In the genomic region with DNA sequence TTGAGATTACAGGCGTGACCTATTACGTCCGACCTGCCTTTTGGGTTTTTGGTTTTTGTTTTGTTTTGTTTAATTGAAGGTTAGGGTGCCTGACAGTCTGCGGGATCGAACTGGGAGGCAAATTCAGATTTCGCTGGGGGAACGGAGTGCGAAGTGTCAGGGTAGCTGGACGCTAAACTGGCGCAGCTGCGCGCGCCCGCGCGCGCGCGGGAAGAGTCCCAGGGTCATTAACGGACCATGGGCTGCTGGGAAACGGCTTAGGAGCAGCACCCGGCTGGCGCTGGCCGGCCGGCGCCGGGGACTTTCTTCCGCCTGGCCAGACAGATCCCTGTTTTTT, we compare ENCODE assay signal across 8 cellular contexts. TPM values are rescaled to one million over a fixed set of nuclear protein-coding genes. Genes with fewer than 3 reads are reported as not detected.
DNase-seq lines count a peak whose midpoint lies in the region; ATAC-seq and TF ChIP-seq lines count a peak whose summit lies in the region.

No MANE protein-coding gene starts in this region.

- no peaks in the 10 kb centered on the region for H3K27me3 Mint-ChIP-seq in activated CD4-positive, alpha-beta T cell treated with anti-CD3 and anti-CD28 coated beads for 36 hours
- no peaks in the 10 kb centered on the region for H3K27me3 Mint-ChIP-seq in natural killer cell (ENCODE audit: low read depth in 2 of 2)

- H3K4me1 ChIP-seq in thymus (ENCODE audit: control insufficient read depth, insufficient read depth, low read length): peaks cover 25% of the 10 kb centered on the region

- POLR2A ChIA-PET in activated CD4-positive, alpha-beta T cell treated with anti-CD3 and anti-CD28 coated beads for 36 hours (lab: Charles Lee): interaction anchor here (0.6 to 1.0 kb wide), 2 partner anchors 28 to 170 kb away, joined by 3 to 5 read pairs; a partner anchor contains a TSS

- CTCF ChIA-PET in activated CD4-positive, alpha-beta T cell treated with anti-CD3 and anti-CD28 coated beads for 36 hours (lab: Charles Lee): interaction anchor here (0.6 to 1.2 kb wide), 4 partner anchors 27 to 179 kb away, joined by 3 to 7 read pairs (median 4); a partner anchor contains a TSS

- H3K36me3 ChIP-seq in thymus (ENCODE audit: control insufficient read depth, insufficient read depth): peaks cover 22% of the 10 kb centered on the region

- peak; percentile 63 for ATAC-seq in activated CD4-positive, alpha-beta T cell treated with anti-CD3 and anti-CD28 coated beads for 36 hours
- peak; percentile 43 for ATAC-seq in HG03571 (IDR thresholded peaks at IDR 0.05; ENCODE audit: unreplicated experiment)
- ATAC-seq in natural killer cell: peak; percentile 69 to 80 (median 73)

- DNase-seq in activated CD4-positive, alpha-beta T cell treated with anti-CD3 and anti-CD28 coated beads for 36 hours: peak; percentile 84
- DNase-seq in activated CD4-positive, alpha-beta T cell treated with anti-CD3 and anti-CD28 coated beads, Interleukin-2, amount 50 U/mL, for 1 hour: no peak
- peak; percentile 97 for DNase-seq in NCI-H82 (lab: John Stamatoyannopoulos, UW)
- DNase-seq in activated T-cell treated with anti-CD3 and anti-CD28 coated beads, Interleukin-2, amount 50 U/mL, for 48 hours: peak; percentile 83 to 85
- DNase-seq in fibroblast of the aortic adventitia (ENCODE audit: low read depth): no peak
- DNase-seq in natural killer cell: peak; percentile 71

- H3K27ac ChIP-seq in thymus (ENCODE audit: low read depth): peak overlapping the region; percentile 96

- intact Hi-C loops in activated CD4-positive, alpha-beta T cell treated with anti-CD3 and anti-CD28 coated beads for 36 hours (cut with DNase I, micrococcal nuclease): loop anchor here (1.0 to 5.0 kb wide), 12 partner anchors 28 to 288 kb away; a partner anchor contains a TSS
- intact Hi-C loops in natural killer cell (cut with micrococcal nuclease): loop anchor here (1.0 to 5.0 kb wide), 5 partner anchors 28 to 292 kb away; a partner anchor contains a TSS

- peaks cover 58% of the 10 kb centered on the region for H3K36me3 Mint-ChIP-seq in activated CD4-positive, alpha-beta T cell treated with anti-CD3 and anti-CD28 coated beads for 36 hours (ENCODE audit: low read depth)
- H3K36me3 Mint-ChIP-seq in natural killer cell: peaks cover 3% of the 10 kb centered on the region

- H3K9me3 ChIP-seq in thymus (ENCODE audit: control insufficient read depth): no peaks in the 10 kb centered on the region

- H3K27me3 ChIP-seq in thymus (ENCODE audit: control insufficient read depth, insufficient read depth): no peaks in the 10 kb centered on the region

- peak overlapping the region; percentile 96 for H3K4me3 ChIP-seq in fibroblast of the aortic adventitia (ENCODE audit: low read depth, low read length)
- peak overlapping the region; percentile 59 for H3K4me3 ChIP-seq in thymus (ENCODE audit: low read length)

- peak overlapping the region; percentile 90 for H3K4me3 Mint-ChIP-seq in activated CD4-positive, alpha-beta T cell treated with anti-CD3 and anti-CD28 coated beads for 36 hours
- H3K4me3 Mint-ChIP-seq in natural killer cell: peak overlapping the region; percentile 88

- no peak for TF ChIP-seq CTCF in fibroblast of the aortic adventitia (IDR thresholded peaks at IDR 0.05; ENCODE audit: insufficient read depth, low read length)
- TF ChIP-seq CTCF in natural killer cell (IDR thresholded peaks at IDR 0.05): no peak

- no peaks in the 10 kb centered on the region for H3K9me3 Mint-ChIP-seq in activated CD4-positive, alpha-beta T cell treated with anti-CD3 and anti-CD28 coated beads for 36 hours (ENCODE audit: low read depth)
- no peaks in the 10 kb centered on the region for H3K9me3 Mint-ChIP-seq in natural killer cell

- peaks cover 38% of the 10 kb centered on the region for H3K4me1 Mint-ChIP-seq in activated CD4-positive, alpha-beta T cell treated with anti-CD3 and anti-CD28 coated beads for 36 hours
- peaks cover 48 to 49% of the 10 kb centered on the region in 2 donors for H3K4me1 Mint-ChIP-seq in natural killer cell

- peak overlapping the region; percentile 95 for H3K27ac Mint-ChIP-seq in activated CD4-positive, alpha-beta T cell treated with anti-CD3 and anti-CD28 coated beads for 36 hours
- peak overlapping the region; percentile 94 to 96 for H3K27ac Mint-ChIP-seq in natural killer cell

- under 1% methylated on average over 28 of the region's 28 CpGs for WGBS in thymus

RNA-seq across cellular contexts. Expression of a gene that starts 6.8 kb away (rescaled TPM):
- total RNA-seq in activated CD4-positive, alpha-beta T cell treated with anti-CD3 and anti-CD28 coated beads for 36 hours: 10 to 100 TPM; 54.6 to 61.1 TPM
- total RNA-seq in fibroblast of the aortic adventitia (ENCODE audit: low replicate concordance): 62.0 and 112 TPM in 2 replicates
- total RNA-seq in natural killer cell: 100 to 1,000 TPM in 1 of 3 donors, 10 to 100 TPM in 1, 1 to 10 TPM in 1; 8.5 to 112 (median 15.3) TPM
- 46.8 TPM for polyA plus RNA-seq in thymus

RNA-seq across cellular contexts. Expression of a gene that starts 19.0 kb away (rescaled TPM):
- 10 to 100 TPM; 56.1 to 64.7 TPM for total RNA-seq in activated CD4-positive, alpha-beta T cell treated with anti-CD3 and anti-CD28 coated beads for 36 hours
- total RNA-seq in fibroblast of the aortic adventitia (ENCODE audit: low replicate concordance) (52.8 and 76.9 TPM in 2 replicates), natural killer cell (10 to 100 TPM; 24.4 to 34.6 (median 34.5) TPM)
- 68.8 TPM for polyA plus RNA-seq in thymus

RNA-seq across cellular contexts. Expression of a gene that starts 19.3 kb away (rescaled TPM):
- total RNA-seq in activated CD4-positive, alpha-beta T cell treated with anti-CD3 and anti-CD28 coated beads for 36 hours: 1 to 10 TPM; 1.9 to 2.2 TPM
- total RNA-seq in fibroblast of the aortic adventitia (ENCODE audit: low replicate concordance): 1.4 and 2.4 TPM in 2 replicates
- total RNA-seq in natural killer cell: 1 to 10 TPM; 2.0 to 4.5 (median 3.6) TPM
- polyA plus RNA-seq in thymus: 2.4 TPM

RNA-seq across cellular contexts. Expression of a gene that starts 27.6 kb away (rescaled TPM):
- total RNA-seq in activated CD4-positive, alpha-beta T cell treated with anti-CD3 and anti-CD28 coated beads for 36 hours: 100 to 1,000 TPM; 112 to 124 TPM
- total RNA-seq in fibroblast of the aortic adventitia (ENCODE audit: low replicate concordance) (49.5 and 88.3 TPM in 2 replicates), natural killer cell (10 to 100 TPM; 28.1 to 34.9 (median 29.2) TPM)
- 76.8 TPM for polyA plus RNA-seq in thymus

RNA-seq across cellular contexts. Expression of a gene that starts 28.3 kb away (rescaled TPM):
- total RNA-seq in activated CD4-positive, alpha-beta T cell treated with anti-CD3 and anti-CD28 coated beads for 36 hours: 10 to 100 TPM; 11.6 to 11.8 TPM
- total RNA-seq in fibroblast of the aortic adventitia (ENCODE audit: low replicate concordance) (35.8 and 48.2 TPM in 2 replicates), natural killer cell (10 to 100 TPM; 36.1 to 69.6 (median 51.5) TPM)
- 21.9 TPM for polyA plus RNA-seq in thymus

Comparison
In these comparisons a context has a peak if more than half of its experiments do, and no peak if none do; other contexts are left out.
1. DNase-seq: peak in activated CD4-positive, alpha-beta T cell treated with anti-CD3 and anti-CD28 coated beads for 36 hours (single experiment), NCI-H82 (single experiment), activated T-cell treated with anti-CD3 and anti-CD28 coated beads, Interleukin-2, amount 50 U/mL, for 48 hours (2 of 2) and natural killer cell (single experiment); none in activated CD4-positive, alpha-beta T cell treated with anti-CD3 and anti-CD28 coated beads, Interleukin-2, amount 50 U/mL, for 1 hour (single experiment) and fibroblast of the aortic adventitia (single experiment).
2. Peak in every context shown above with its lines, with median percentiles within 50 percentile points of each other: ATAC-seq.